ENCODE assay signal across 18 cellular contexts in genomic region chr19:37942516-37942902, GRCh38. TPM values are rescaled to one million over a fixed set of nuclear protein-coding genes. Genes with fewer than 3 reads are reported as not detected.
"Had no signal": no experiment of that assay in that cellular context is flagged by ENCODE, and none has a peak within 500 bp of the region (broad histone marks: within the 10 kb centered on the region; RNA-seq: fewer than 3 reads in every experiment).

No MANE protein-coding gene starts in this region.

- H3K4me1 ChIP-seq: foreskin keratinocyte, sigmoid colon, uterus had no signal

- H3K27ac ChIP-seq: brain microvascular endothelial cell, foreskin keratinocyte, sigmoid colon, uterus had no signal

- H3K27me3 Mint-ChIP-seq: activated naive CD8-positive, alpha-beta T cell treated with anti-CD3 and anti-CD28 coated beads, Interleukin-2, amount 10 ng/mL, durations not matched to agents 7 days and 5 days; dendritic cell treated with granulocyte-macrophage colony-stimulating factor and Interleukin-4, amounts not matched to agents 40 ng/mL and 50 ng/mL, for 4 days; effector memory CD8-positive, alpha-beta T cell had no signal

- H3K4me3 ChIP-seq: sigmoid colon, uterus had no signal

- H3K4me3 Mint-ChIP-seq: activated naive CD8-positive, alpha-beta T cell treated with anti-CD3 and anti-CD28 coated beads, Interleukin-2, amount 10 ng/mL, durations not matched to agents 7 days and 5 days; dendritic cell treated with granulocyte-macrophage colony-stimulating factor and Interleukin-4, amounts not matched to agents 40 ng/mL and 50 ng/mL, for 4 days; effector memory CD8-positive, alpha-beta T cell; immature natural killer cell; neural crest cell had no signal

- H3K36me3 ChIP-seq: sigmoid colon, uterus had no signal

- H3K9me3 Mint-ChIP-seq: dendritic cell treated with granulocyte-macrophage colony-stimulating factor and Interleukin-4, amounts not matched to agents 40 ng/mL and 50 ng/mL, for 4 days; effector memory CD8-positive, alpha-beta T cell; immature natural killer cell had no signal

- H3K9me3 ChIP-seq: sigmoid colon, uterus had no signal

- H3K27me3 ChIP-seq: brain microvascular endothelial cell, foreskin keratinocyte, sigmoid colon, uterus had no signal

- H3K27ac Mint-ChIP-seq: activated naive CD8-positive, alpha-beta T cell treated with anti-CD3 and anti-CD28 coated beads, Interleukin-2, amount 10 ng/mL, durations not matched to agents 7 days and 5 days; dendritic cell treated with granulocyte-macrophage colony-stimulating factor and Interleukin-4, amounts not matched to agents 40 ng/mL and 50 ng/mL, for 4 days; immature natural killer cell had no signal

- ATAC-seq: effector memory CD8-positive, alpha-beta T cell; foreskin keratinocyte had no signal

- DNase-seq: activated CD4-positive, alpha-beta T cell treated with anti-CD3 and anti-CD28 coated beads, Interleukin-2, amount 50 U/mL, for 1 hour; activated CD4-positive, CD25-positive, alpha-beta regulatory T cell; activated CD8-positive, alpha-beta memory T cell treated with anti-CD3 and anti-CD28 coated beads for 24 hours; activated naive CD4-positive, alpha-beta T cell; activated naive CD8-positive, alpha-beta T cell treated with anti-CD3 and anti-CD28 coated beads, Interleukin-2, amount 10 ng/mL, durations not matched to agents 7 days and 5 days; anterior cingulate cortex; brain microvascular endothelial cell; effector memory CD8-positive, alpha-beta T cell; foreskin keratinocyte; immature natural killer cell; sigmoid colon; stimulated activated CD4-positive, alpha-beta T cell treated with anti-CD3 and anti-CD28 coated beads, Interleukin-1b, Interleukin-23, amount 100 ng/mL, for 48 hours; uterus had no signal

- H3K36me3 Mint-ChIP-seq: immature natural killer cell had no signal

RNA-seq across cellular contexts. Expression of gene WDR87, which starts 36.1 kb away (rescaled TPM):
- total RNA-seq: activated naive CD8-positive, alpha-beta T cell treated with anti-CD3 and anti-CD28 coated beads, Interleukin-2, amount 10 ng/mL, durations not matched to agents 7 days and 5 days; foreskin keratinocyte; lower leg skin; neural crest cell; osteocyte; sigmoid colon; T-helper 2 cell treated with Interferon-gamma antibody and Interleukin-4, amounts not matched to agents 100 ng/mL and 5 ng/mL, for 36 hours; uterus had no signal
- polyA plus RNA-seq: foreskin keratinocyte, immature natural killer cell, sigmoid colon had no signal
